In genomic region chr2:225074919-225075681, GRCh38 we compare ENCODE assay signal across 13 cellular contexts.
"Had no signal": no experiment of that assay in that cellular context is flagged by ENCODE, and none has a peak within 500 bp of the region (broad histone marks: within the 10 kb centered on the region; RNA-seq: fewer than 3 reads in every experiment).

No MANE protein-coding gene starts in this region.

- H3K27ac ChIP-seq: heart left ventricle, lower lobe of right lung, thyroid gland, uterus had no signal

- ATAC-seq: activated T-cell treated with anti-CD3 and anti-CD28 coated beads, Interleukin-2, amount 50 U/mL, for 72 hours; heart left ventricle had no signal

- FAIRE-seq: frontal cortex, TTC549 had no signal

- H3K4me3 ChIP-seq: heart left ventricle, lower lobe of right lung, thyroid gland, uterus had no signal

- H3K9me3 ChIP-seq: heart left ventricle, lower lobe of right lung, thyroid gland, uterus had no signal

- DNase-seq: activated B cell treated with CpG ODN at 0.5 μM for 24 hours; activated CD4-positive, alpha-beta T cell treated with anti-CD3 and anti-CD28 coated beads for 48 hours; activated CD8-positive, alpha-beta memory T cell treated with anti-CD3 and anti-CD28 coated beads, Interleukin-2, amount 50 U/mL, for 48 hours; activated T-cell treated with anti-CD3 and anti-CD28 coated beads, Interleukin-2, amount 50 U/mL, for 72 hours; anterior cingulate cortex; effector memory CD4-positive, alpha-beta T cell; heart left ventricle; lower lobe of right lung; stimulated activated CD4-positive, alpha-beta T cell treated with anti-CD3 and anti-CD28 coated beads, Interleukin-1b, Interleukin-23, amount 100 ng/mL, for 48 hours; uterus had no signal

- H3K27me3 ChIP-seq: thyroid gland, uterus had no signal

- H3K36me3 ChIP-seq: heart left ventricle, lower lobe of right lung, thyroid gland, uterus had no signal

- H3K4me1 ChIP-seq: heart left ventricle, lower lobe of right lung, thyroid gland, uterus had no signal
